8 cellular contexts compared by ENCODE assay signal in genomic region chr15:100601628-100602063, GRCh38. TPM values are rescaled to one million over a fixed set of nuclear protein-coding genes. Genes with fewer than 3 reads are reported as not detected.
DNase-seq lines count a peak whose midpoint lies in the region; ATAC-seq and TF ChIP-seq lines count a peak whose summit lies in the region.

No MANE protein-coding gene starts in this region.

- ATAC-seq in GM21619 (IDR thresholded peaks at IDR 0.05; ENCODE audit: unreplicated experiment) (peak; percentile 7), heart left ventricle (peak in 2 of 4 donors; percentile 19 to 36)
- ATAC-seq in stimulated activated effector memory CD8-positive, alpha-beta T cell treated with anti-CD3 and anti-CD28 coated beads, Interleukin-12 subunit alpha, Interleukin-12 subunit beta, amount 100 ng/mL, for 72 hours, result peak; percentile 14

- POLR2A ChIA-PET in BJ (lab: Charles Lee), result no interaction called here

- CTCF ChIA-PET in BJ (lab: Yijun Ruan, JAX), result interaction anchor here (1.0 to 1.3 kb wide), 2 partner anchors 29 to 252 kb away, joined by 3 to 4 read pairs; no protein-coding TSS in a partner anchor

- peaks cover 56% of the 10 kb centered on the region for H3K36me3 Mint-ChIP-seq in stimulated activated effector memory CD8-positive, alpha-beta T cell treated with anti-CD3 and anti-CD28 coated beads, Interleukin-12 subunit alpha, Interleukin-12 subunit beta, amount 100 ng/mL, for 72 hours
- peaks cover 3% of the 10 kb centered on the region for H3K36me3 Mint-ChIP-seq in progenitor cell of endocrine pancreas (ENCODE audit: insufficient read depth)

- H3K27ac ChIP-seq in OCI-LY1 (ENCODE audit: low read depth, low read length, poor library complexity, severe bottlenecking) (no peak overlapping the region), heart left ventricle (peak overlapping the region in 11 of 12 donors; percentile 61 to 87 (median 81))

- no peak for TF ChIP-seq CTCF in BJ (IDR thresholded peaks at IDR 0.05; ENCODE audit: insufficient read depth, low read depth, low read length)
- TF ChIP-seq CTCF in OCI-LY1 (IDR thresholded peaks at IDR 0.05; ENCODE audit: low read length), result no peak
- TF ChIP-seq CTCF in heart left ventricle (IDR thresholded peaks at IDR 0.05), result no peak
- TF ChIP-seq CTCF in progenitor cell of endocrine pancreas (IDR thresholded peaks at IDR 0.05; ENCODE audit: unreplicated experiment), result no peak

- H3K79me2 ChIP-seq in OCI-LY1 (ENCODE audit: insufficient read depth, low read length), result peaks cover 57% of the 10 kb centered on the region

- H3K4me2 ChIP-seq in OCI-LY1 (ENCODE audit: low read length), result peak overlapping the region; percentile 97

- peaks cover 2% of the 10 kb centered on the region; the same call in 1 of the 2 replicates for H3K36me3 ChIP-seq in BJ (ENCODE audit: control insufficient read depth, insufficient read depth, low read length)
- peaks cover 10% of the 10 kb centered on the region; the same call in 1 of the 2 replicates for H3K36me3 ChIP-seq in OCI-LY1 (ENCODE audit: insufficient read depth, low read length)
- peaks cover 0 to 23% (median 16%) of the 10 kb centered on the region in 9 donors for H3K36me3 ChIP-seq in heart left ventricle

- 0% methylated on average over 15 to 21 of the region's 21 CpGs for WGBS in heart left ventricle, 4 donors

- no peaks in the 10 kb centered on the region for H3F3A ChIP-seq in OCI-LY1 (ENCODE audit: insufficient read depth, low read length)

- no peak overlapping the region for H2AFZ ChIP-seq in OCI-LY1 (ENCODE audit: low read length)

- peaks cover 47% of the 10 kb centered on the region for H3K4me1 ChIP-seq in OCI-LY1 (ENCODE audit: insufficient read depth, low read length, severe bottlenecking)
- H3K4me1 ChIP-seq in heart left ventricle, result peaks cover 4 to 56% (median 20%) of the 10 kb centered on the region in 12 donors

- no peaks in the 10 kb centered on the region for H3K27me3 Mint-ChIP-seq in progenitor cell of endocrine pancreas

- H3K27me3 ChIP-seq in BJ (ENCODE audit: control insufficient read depth, insufficient read depth, low read length) (no peaks in the 10 kb centered on the region), OCI-LY1 (ENCODE audit: insufficient read depth, low read length) (no peaks in the 10 kb centered on the region), heart left ventricle (no peaks in the 10 kb centered on the region)

- DNase-seq in BJ (ENCODE audit: low read depth) (no peak), heart left ventricle (no peak), progenitor cell of endocrine pancreas (ENCODE audit: low spot score, unreplicated experiment) (no peak), HCEC 1CT (no peak), HT-29 (ENCODE audit: low spot score) (no peak)
- DNase-seq in stimulated activated effector memory CD8-positive, alpha-beta T cell treated with anti-CD3 and anti-CD28 coated beads, Interleukin-12 subunit alpha, Interleukin-12 subunit beta, amount 100 ng/mL, for 72 hours (ENCODE audit: low spot score in 2 of 2), result no peak

- H3K4me3 Mint-ChIP-seq in stimulated activated effector memory CD8-positive, alpha-beta T cell treated with anti-CD3 and anti-CD28 coated beads, Interleukin-12 subunit alpha, Interleukin-12 subunit beta, amount 100 ng/mL, for 72 hours, result no peak overlapping the region
- no peak overlapping the region for H3K4me3 Mint-ChIP-seq in progenitor cell of endocrine pancreas (ENCODE audit: low read depth)

- H3K4me1 Mint-ChIP-seq in stimulated activated effector memory CD8-positive, alpha-beta T cell treated with anti-CD3 and anti-CD28 coated beads, Interleukin-12 subunit alpha, Interleukin-12 subunit beta, amount 100 ng/mL, for 72 hours, result peaks cover 43% of the 10 kb centered on the region
- peaks cover 7% of the 10 kb centered on the region for H3K4me1 Mint-ChIP-seq in progenitor cell of endocrine pancreas (ENCODE audit: low read depth)

- H3K27ac Mint-ChIP-seq in stimulated activated effector memory CD8-positive, alpha-beta T cell treated with anti-CD3 and anti-CD28 coated beads, Interleukin-12 subunit alpha, Interleukin-12 subunit beta, amount 100 ng/mL, for 72 hours, result no peak overlapping the region
- no peak overlapping the region for H3K27ac Mint-ChIP-seq in progenitor cell of endocrine pancreas

- no peaks in the 10 kb centered on the region for H3K9me3 ChIP-seq in OCI-LY1 (ENCODE audit: low read length)
- H3K9me3 ChIP-seq in heart left ventricle, result no peaks in the 10 kb centered on the region

- TF ChIP-seq POLR2A in heart left ventricle (IDR thresholded peaks at IDR 0.05), result no peak

- H3K9ac ChIP-seq in OCI-LY1 (ENCODE audit: low read length), result peak overlapping the region; percentile 78

- no peaks in the 10 kb centered on the region for H3K9me2 ChIP-seq in OCI-LY1 (ENCODE audit: low read depth, low read length)

- no peaks in the 10 kb centered on the region for H4K20me1 ChIP-seq in OCI-LY1 (ENCODE audit: insufficient read depth, low read length)

- peak overlapping the region; percentile 93 for H3K4me3 ChIP-seq in BJ (ENCODE audit: low read depth, low read length)
- H3K4me3 ChIP-seq in OCI-LY1 (ENCODE audit: low read depth, low read length, poor library complexity, severe bottlenecking), result peak overlapping the region; percentile 83
- peak overlapping the region; percentile 62 to 97 (median 87) for H3K4me3 ChIP-seq in heart left ventricle

- no peaks in the 10 kb centered on the region for H3K9me3 Mint-ChIP-seq in stimulated activated effector memory CD8-positive, alpha-beta T cell treated with anti-CD3 and anti-CD28 coated beads, Interleukin-12 subunit alpha, Interleukin-12 subunit beta, amount 100 ng/mL, for 72 hours
- H3K9me3 Mint-ChIP-seq in progenitor cell of endocrine pancreas (ENCODE audit: low read depth), result no peaks in the 10 kb centered on the region

- intact Hi-C loops in heart left ventricle (cut with DNase I), result loop anchor here in 4 of 10 donors (5.0 to 10.0 kb wide), 3 partner anchors 489 to 673 kb away; partner anchors contain the start of gene SELENOS (in 1 of the 4)

RNA-seq across cellular contexts. Expression of gene LINS1, which starts 0.3 kb away (rescaled TPM):
- polyA plus RNA-seq in BJ (2011; rRNA removed) (5.9 and 7.6 TPM in 2 replicates), heart left ventricle (1 to 10 TPM; 3.1 to 7.0 TPM)
- polyA minus RNA-seq in BJ (2011; rRNA and poly(A)+ RNA removed), result 6.9 and 9.3 TPM in 2 replicates
- total RNA-seq in heart left ventricle (10 to 100 TPM in 2 of 9 donors, 1 to 10 TPM in 7; 6.1 to 11.8 (median 9.1) TPM), progenitor cell of endocrine pancreas (17.7 and 19.8 TPM in 2 replicates)
- total RNA-seq in HT-29 (2014; rRNA removed; shearing (Covaris generic)), result 6.9 and 7.3 TPM in 2 replicates

RNA-seq across cellular contexts. Expression of gene ASB7, which starts 0.7 kb away (rescaled TPM):
- polyA plus RNA-seq in BJ (2011; rRNA removed), result 11.2 and 12.2 TPM in 2 replicates
- 13.7 and 13.8 TPM in 2 replicates for polyA minus RNA-seq in BJ (2011; rRNA and poly(A)+ RNA removed)
- 1 to 10 TPM; 4.9 to 6.9 (median 6.6) TPM for total RNA-seq in heart left ventricle
- 1 to 10 TPM; 2.3 to 5.4 TPM for polyA plus RNA-seq in heart left ventricle
- 17.4 and 18.9 TPM in 2 replicates for total RNA-seq in progenitor cell of endocrine pancreas
- 19.1 and 19.9 TPM in 2 replicates for total RNA-seq in HT-29 (2014; rRNA removed; shearing (Covaris generic))
